In genomic region chr21:43335119-43335518, GRCh38 we compare ENCODE assay signal across 20 cellular contexts.
DNase-seq lines count a peak whose midpoint lies in the region; ATAC-seq and TF ChIP-seq lines count a peak whose summit lies in the region.
"Had no signal": no experiment of that assay in that cellular context is flagged by ENCODE, and none has a peak within 500 bp of the region (broad histone marks: within the 10 kb centered on the region; RNA-seq: fewer than 3 reads in every experiment).

No MANE protein-coding gene starts in this region.

- H3K27ac Mint-ChIP-seq in activated naive CD8-positive, alpha-beta T cell treated with anti-CD3 and anti-CD28 coated beads, Interleukin-2, amount 10 ng/mL, durations not matched to agents 7 days and 5 days = peak overlapping the region; percentile 39
- no peak overlapping the region for H3K27ac Mint-ChIP-seq in activated naive CD8-positive, alpha-beta T cell treated with anti-CD3 and anti-CD28 coated beads for 36 hours
- H3K27ac Mint-ChIP-seq in CD4-positive, alpha-beta T cell = peak overlapping the region; percentile 60
- H3K27ac Mint-ChIP-seq in effector memory CD8-positive, alpha-beta T cell = peak overlapping the region; percentile 63 to 88
- peak overlapping the region; percentile 33 to 90 (median 81) for H3K27ac Mint-ChIP-seq in naive B cell
- H3K27ac Mint-ChIP-seq: CD4-positive, CD25-positive, alpha-beta regulatory T cell had no signal

- no peaks in the 10 kb centered on the region for H3K27me3 ChIP-seq in CD4-positive, alpha-beta T cell (ENCODE audit: control insufficient read depth, insufficient read depth, low read length)
- H3K27me3 ChIP-seq: MG63, SJCRH30 had no signal

- POLR2A ChIA-PET in activated naive CD8-positive, alpha-beta T cell treated with anti-CD3 and anti-CD28 coated beads, Interleukin-2, amount 10 ng/mL, durations not matched to agents 7 days and 5 days (lab: Charles Lee) = no interaction called here
- POLR2A ChIA-PET in CD4-positive, alpha-beta T cell (lab: Charles Lee) = no interaction called here

- no peak overlapping the region for H3K27ac ChIP-seq in CD4-positive, alpha-beta T cell (ENCODE audit: low read depth, low read length)
- H3K27ac ChIP-seq: SJCRH30 had no signal

- no peaks in the 10 kb centered on the region for H3K9me3 ChIP-seq in CD4-positive, alpha-beta T cell (ENCODE audit: control insufficient read depth, low read length)
- H3K9me3 ChIP-seq: MG63, SJCRH30 had no signal

- peaks cover 20% of the 10 kb centered on the region for H3K9me3 Mint-ChIP-seq in activated naive CD8-positive, alpha-beta T cell treated with anti-CD3 and anti-CD28 coated beads, Interleukin-2, amount 10 ng/mL, durations not matched to agents 7 days and 5 days
- peaks cover 3% of the 10 kb centered on the region for H3K9me3 Mint-ChIP-seq in activated naive CD8-positive, alpha-beta T cell treated with anti-CD3 and anti-CD28 coated beads for 36 hours
- H3K9me3 Mint-ChIP-seq in CD4-positive, alpha-beta T cell = no peaks in the 10 kb centered on the region
- peaks cover 5 to 8% of the 10 kb centered on the region in 2 donors for H3K9me3 Mint-ChIP-seq in effector memory CD8-positive, alpha-beta T cell
- peaks cover 0 to 13% (median 2%) of the 10 kb centered on the region in 7 donors for H3K9me3 Mint-ChIP-seq in naive B cell

- no peak for TF ChIP-seq CTCF in CD4-positive, alpha-beta T cell (IDR thresholded peaks at IDR 0.05)

- CTCF ChIA-PET in CD4-positive, alpha-beta T cell (lab: Charles Lee) = no interaction called here

- DNase-seq in activated naive CD8-positive, alpha-beta T cell treated with anti-CD3 and anti-CD28 coated beads, Interleukin-2, amount 10 ng/mL, durations not matched to agents 7 days and 5 days = no peak
- DNase-seq in activated naive CD8-positive, alpha-beta T cell treated with anti-CD3 and anti-CD28 coated beads for 36 hours = no peak
- no peak for DNase-seq in CD4-positive, alpha-beta T cell
- DNase-seq in effector memory CD8-positive, alpha-beta T cell = no peak
- DNase-seq in naive B cell = no peak
- DNase-seq in stimulated activated CD4-positive, alpha-beta T cell treated with anti-CD3 and anti-CD28 coated beads, Interleukin-2, amount 100 ng/mL, for 24 hours = no peak
- DNase-seq in activated CD8-positive, alpha-beta memory T cell treated with anti-CD3 and anti-CD28 coated beads, Interleukin-2, amount 50 U/mL, for 4 hours = no peak
- DNase-seq in HCEC 1CT = no peak
- DNase-seq: CD4-positive, CD25-positive, alpha-beta regulatory T cell; DND-41; Kasumi-1; MG63; NCI-H1417; NCI-H1694 treated with DMSO at 0.1 percent for 48 hours; NCI-H2081 treated with DMSO at 0.1 percent for 48 hours; NCI-H2171 treated with DMSO at 0.1 percent for 48 hours; NCI-H524 treated with DMSO at 0.1 percent for 48 hours; NCI-H82; SJCRH30 had no signal

- H3K27me3 Mint-ChIP-seq in activated naive CD8-positive, alpha-beta T cell treated with anti-CD3 and anti-CD28 coated beads, Interleukin-2, amount 10 ng/mL, durations not matched to agents 7 days and 5 days = peaks cover 4% of the 10 kb centered on the region
- peaks cover 3% of the 10 kb centered on the region for H3K27me3 Mint-ChIP-seq in activated naive CD8-positive, alpha-beta T cell treated with anti-CD3 and anti-CD28 coated beads for 36 hours
- no peaks in the 10 kb centered on the region for H3K27me3 Mint-ChIP-seq in CD4-positive, alpha-beta T cell
- peaks cover 7 to 10% of the 10 kb centered on the region in 2 donors for H3K27me3 Mint-ChIP-seq in effector memory CD8-positive, alpha-beta T cell
- H3K27me3 Mint-ChIP-seq in naive B cell = peaks cover 5 to 22% (median 16%) of the 10 kb centered on the region in 3 donors
- H3K27me3 Mint-ChIP-seq: CD4-positive, CD25-positive, alpha-beta regulatory T cell had no signal

- ATAC-seq in activated naive CD8-positive, alpha-beta T cell treated with anti-CD3 and anti-CD28 coated beads, Interleukin-2, amount 10 ng/mL, durations not matched to agents 7 days and 5 days (ENCODE audit: low read depth) = no peak
- ATAC-seq in CD4-positive, alpha-beta T cell (ENCODE audit: poor library complexity) = no peak
- ATAC-seq in effector memory CD8-positive, alpha-beta T cell (replicated peaks) = no peak
- no peak for ATAC-seq in naive B cell (ENCODE audit: low read depth in 2 of 2)
- ATAC-seq: Panc1 had no signal

- no peak overlapping the region for H3K4me3 Mint-ChIP-seq in activated naive CD8-positive, alpha-beta T cell treated with anti-CD3 and anti-CD28 coated beads, Interleukin-2, amount 10 ng/mL, durations not matched to agents 7 days and 5 days
- H3K4me3 Mint-ChIP-seq in activated naive CD8-positive, alpha-beta T cell treated with anti-CD3 and anti-CD28 coated beads for 36 hours = no peak overlapping the region
- no peak overlapping the region for H3K4me3 Mint-ChIP-seq in CD4-positive, alpha-beta T cell
- no peak overlapping the region for H3K4me3 Mint-ChIP-seq in effector memory CD8-positive, alpha-beta T cell
- peak overlapping the region in 1 of 8 donors; percentile 9 for H3K4me3 Mint-ChIP-seq in naive B cell
- H3K4me3 Mint-ChIP-seq: CD4-positive, CD25-positive, alpha-beta regulatory T cell had no signal

- H3K4me1 Mint-ChIP-seq in activated naive CD8-positive, alpha-beta T cell treated with anti-CD3 and anti-CD28 coated beads, Interleukin-2, amount 10 ng/mL, durations not matched to agents 7 days and 5 days = peaks cover 32% of the 10 kb centered on the region
- no peaks in the 10 kb centered on the region for H3K4me1 Mint-ChIP-seq in activated naive CD8-positive, alpha-beta T cell treated with anti-CD3 and anti-CD28 coated beads for 36 hours
- H3K4me1 Mint-ChIP-seq in CD4-positive, alpha-beta T cell (ENCODE audit: low read depth) = peaks cover 8% of the 10 kb centered on the region
- H3K4me1 Mint-ChIP-seq in effector memory CD8-positive, alpha-beta T cell (ENCODE audit: low read depth in 2 of 2) = peaks cover 5 to 8% of the 10 kb centered on the region in 2 donors
- peaks cover 49% of the 10 kb centered on the region in 3 donors for H3K4me1 Mint-ChIP-seq in naive B cell

- intact Hi-C loops in CD4-positive, alpha-beta T cell (cut with DNase I, micrococcal nuclease) = no loop called here

- H3K36me3 Mint-ChIP-seq in activated naive CD8-positive, alpha-beta T cell treated with anti-CD3 and anti-CD28 coated beads, Interleukin-2, amount 10 ng/mL, durations not matched to agents 7 days and 5 days = peaks cover 10% of the 10 kb centered on the region
- peaks cover 2% of the 10 kb centered on the region for H3K36me3 Mint-ChIP-seq in activated naive CD8-positive, alpha-beta T cell treated with anti-CD3 and anti-CD28 coated beads for 36 hours
- no peaks in the 10 kb centered on the region for H3K36me3 Mint-ChIP-seq in CD4-positive, alpha-beta T cell (ENCODE audit: low read depth)
- H3K36me3 Mint-ChIP-seq in effector memory CD8-positive, alpha-beta T cell (ENCODE audit: insufficient read depth) = peaks cover 28% of the 10 kb centered on the region
- peaks cover 0 to 15% of the 10 kb centered on the region in 2 donors for H3K36me3 Mint-ChIP-seq in naive B cell
- H3K36me3 Mint-ChIP-seq: CD4-positive, CD25-positive, alpha-beta regulatory T cell had no signal
